ENCODE assay signal across 18 cellular contexts in genomic region chr19:47650695-47651094, GRCh38. TPM values are rescaled to one million over a fixed set of nuclear protein-coding genes. Genes with fewer than 3 reads are reported as not detected.
DNase-seq lines count a peak whose midpoint lies in the region; ATAC-seq and TF ChIP-seq lines count a peak whose summit lies in the region.
"Had no signal": no experiment of that assay in that cellular context is flagged by ENCODE, and none has a peak within 500 bp of the region (broad histone marks: within the 10 kb centered on the region; RNA-seq: fewer than 3 reads in every experiment).

No MANE protein-coding gene starts in this region.

- peaks cover 0 to 5% of the 10 kb centered on the region in 2 donors for H3K4me1 ChIP-seq in right atrium auricular region
- H3K4me1 ChIP-seq: BLaER1 had no signal

- TF ChIP-seq CTCF in right atrium auricular region (IDR thresholded peaks at IDR 0.05) (no peak), WTC11 (IDR thresholded peaks at IDR 0.05) (no peak), natural killer cell (IDR thresholded peaks at IDR 0.05) (no peak)

- H3K9me3 ChIP-seq in right atrium auricular region, result no peaks in the 10 kb centered on the region
- H3K9me3 ChIP-seq: SK-N-SH had no signal

- POLR2A ChIA-PET in WTC11 (lab: Charles Lee), result no interaction called here

- H3K27me3 ChIP-seq in right atrium auricular region, result no peaks in the 10 kb centered on the region
- H3K27me3 ChIP-seq: BLaER1 had no signal

- H3K27ac Mint-ChIP-seq in WTC11 (peak overlapping the region; percentile 41; the same call in 1 of the 2 replicates), natural killer cell (peak overlapping the region; percentile 63 to 84)
- peak overlapping the region; percentile 83 for H3K27ac Mint-ChIP-seq in stimulated activated effector memory CD8-positive, alpha-beta T cell treated with anti-CD3 and anti-CD28 coated beads, Interleukin-12 subunit alpha, Interleukin-12 subunit beta, amount 100 ng/mL, for 72 hours

- no peak overlapping the region for H3K4me3 ChIP-seq in right atrium auricular region
- H3K4me3 ChIP-seq: BLaER1, GM23338 had no signal

- H3K36me3 ChIP-seq in right atrium auricular region, result no peaks in the 10 kb centered on the region

- no peak for DNase-seq in Right ventricle myocardium inferior (ENCODE audit: missing footprints)
- no peak for DNase-seq in right atrium auricular region (ENCODE audit: low spot score)
- no peak for DNase-seq in WTC11 (ENCODE audit: low spot score)
- DNase-seq in natural killer cell, result no peak
- DNase-seq in stimulated activated effector memory CD8-positive, alpha-beta T cell treated with anti-CD3 and anti-CD28 coated beads, Interleukin-12 subunit alpha, Interleukin-12 subunit beta, amount 100 ng/mL, for 72 hours (ENCODE audit: low spot score in 2 of 2), result no peak
- no peak for DNase-seq in amygdala (lab: John Stamatoyannopoulos, UW)
- DNase-seq: 8988T, MM.1S, NCI-H1105, NCI-H2029, NCI-H526 treated with DMSO at 0.1 percent for 48 hours, PC-3, SK-N-SH had no signal

- H3K4me1 Mint-ChIP-seq in WTC11 (peaks cover 14% of the 10 kb centered on the region), natural killer cell (peaks cover 48 to 68% of the 10 kb centered on the region in 2 donors)
- H3K4me1 Mint-ChIP-seq in stimulated activated effector memory CD8-positive, alpha-beta T cell treated with anti-CD3 and anti-CD28 coated beads, Interleukin-12 subunit alpha, Interleukin-12 subunit beta, amount 100 ng/mL, for 72 hours, result peaks cover 33% of the 10 kb centered on the region

- peaks cover 39% of the 10 kb centered on the region for H3K36me3 Mint-ChIP-seq in WTC11
- no peaks in the 10 kb centered on the region for H3K36me3 Mint-ChIP-seq in natural killer cell
- H3K36me3 Mint-ChIP-seq in stimulated activated effector memory CD8-positive, alpha-beta T cell treated with anti-CD3 and anti-CD28 coated beads, Interleukin-12 subunit alpha, Interleukin-12 subunit beta, amount 100 ng/mL, for 72 hours, result peaks cover 29% of the 10 kb centered on the region

- peak; percentile 17 for ATAC-seq in Right ventricle myocardium inferior
- ATAC-seq in WTC11, result no peak
- ATAC-seq in natural killer cell, result peak in 2 of 3 donors; percentile 55 to 95
- no peak for ATAC-seq in stimulated activated effector memory CD8-positive, alpha-beta T cell treated with anti-CD3 and anti-CD28 coated beads, Interleukin-12 subunit alpha, Interleukin-12 subunit beta, amount 100 ng/mL, for 72 hours
- ATAC-seq in GM21529 (IDR thresholded peaks at IDR 0.05; ENCODE audit: unreplicated experiment), result no peak
- ATAC-seq in GM19455 (IDR thresholded peaks at IDR 0.05; ENCODE audit: unreplicated experiment), result no peak
- ATAC-seq: PC-3 had no signal

- H3K9me3 Mint-ChIP-seq in WTC11 (peaks cover 14% of the 10 kb centered on the region), natural killer cell (no peaks in the 10 kb centered on the region)
- no peaks in the 10 kb centered on the region for H3K9me3 Mint-ChIP-seq in stimulated activated effector memory CD8-positive, alpha-beta T cell treated with anti-CD3 and anti-CD28 coated beads, Interleukin-12 subunit alpha, Interleukin-12 subunit beta, amount 100 ng/mL, for 72 hours

- H3K27me3 Mint-ChIP-seq in WTC11 (ENCODE audit: low read depth) (no peaks in the 10 kb centered on the region), natural killer cell (ENCODE audit: low read depth in 2 of 2) (no peaks in the 10 kb centered on the region)

- CTCF ChIA-PET in WTC11 (lab: Charles Lee), result interaction anchor here (1.0 kb wide), 1 partner anchor 27 kb away, joined by 3 read pairs; no protein-coding TSS in a partner anchor

- intact Hi-C loops in Right ventricle myocardium inferior (cut with DNase I) (no loop called here), natural killer cell (cut with micrococcal nuclease) (no loop called here)

- no peak overlapping the region for H3K27ac ChIP-seq in right atrium auricular region
- H3K27ac ChIP-seq: BLaER1, KMS-11 had no signal

- H3K4me3 Mint-ChIP-seq in WTC11 (no peak overlapping the region), natural killer cell (peak overlapping the region; percentile 62)
- no peak overlapping the region for H3K4me3 Mint-ChIP-seq in stimulated activated effector memory CD8-positive, alpha-beta T cell treated with anti-CD3 and anti-CD28 coated beads, Interleukin-12 subunit alpha, Interleukin-12 subunit beta, amount 100 ng/mL, for 72 hours
- H3K4me3 Mint-ChIP-seq: GM23338 had no signal

TF ChIP-seq in WTC11, 78 proteins besides CTCF, POLR2A, EP300 and RAD21:
- no peak for TF ChIP-seq STAT6 (CRISPR knock-in tag; conservative IDR thresholded peaks at IDR 0.05; ENCODE audit: low read depth)
- TF ChIP-seq ZNF121 (CRISPR knock-in tag; IDR thresholded peaks at IDR 0.05), result 0 out of 2 replicates have a peak, but pooled peaks have one; percentile 4

RNA-seq across cellular contexts. Expression of gene BICRA, which starts 41.8 kb away (rescaled TPM):
- total RNA-seq in Right ventricle myocardium inferior, result 8.8 TPM
- 10 to 100 TPM in 1 of 2 donors, 1 to 10 TPM in 1; 7.0 to 12.6 TPM for total RNA-seq in right atrium auricular region
- 23.0 to 30.3 TPM (median 26.0 TPM) in 3 replicates for total RNA-seq in WTC11 (2021)
- total RNA-seq in natural killer cell, result 10 to 100 TPM; 31.9 to 37.4 (median 34.1) TPM

Comparison
In these comparisons a context has a peak if more than half of its experiments do, and no peak if none do; other contexts are left out.
1. ATAC-seq: peak in Right ventricle myocardium inferior (single experiment) and natural killer cell (2 of 3); none in WTC11 (single experiment), stimulated activated effector memory CD8-positive, alpha-beta T cell treated with anti-CD3 and anti-CD28 coated beads, Interleukin-12 subunit alpha, Interleukin-12 subunit beta, amount 100 ng/mL, for 72 hours (single experiment), GM21529 (single experiment) and GM19455 (single experiment).
2. Peak in every context shown above with its lines, with median percentiles within 50 percentile points of each other: H3K27ac Mint-ChIP-seq.